In the genomic region with DNA sequence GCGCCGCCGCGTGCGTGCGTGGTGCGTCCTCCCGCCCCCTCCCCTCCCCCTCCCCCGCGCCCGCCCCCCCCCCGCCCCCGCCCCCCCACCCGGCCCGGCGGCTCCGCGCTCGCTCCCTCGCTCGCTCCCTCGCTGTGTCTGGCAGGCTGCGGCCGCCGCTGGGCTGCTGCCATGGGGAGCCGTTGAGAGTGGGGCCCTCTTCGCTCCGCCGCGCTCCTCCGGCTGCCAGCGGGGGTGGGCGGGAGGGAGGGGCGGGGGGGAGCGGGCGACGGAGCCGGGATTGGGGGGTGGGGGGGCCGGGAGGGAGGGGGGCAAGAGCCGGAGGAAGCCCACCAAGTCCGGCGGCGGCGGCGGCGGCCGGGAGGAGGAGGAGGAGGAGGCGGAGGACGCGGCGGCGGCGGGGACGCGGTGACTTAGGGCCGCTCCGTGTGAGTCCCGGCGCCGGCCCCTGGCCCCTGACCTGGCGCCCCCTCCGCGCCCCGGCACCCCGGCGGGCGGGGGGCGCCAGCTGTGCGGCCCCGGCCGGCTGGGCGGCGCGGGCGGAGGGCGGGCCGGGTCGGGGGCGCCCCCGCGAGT, we compare ENCODE assay signal across 8 cellular contexts. TPM values are rescaled to one million over a fixed set of nuclear protein-coding genes. Genes with fewer than 3 reads are reported as not detected.
DNase-seq lines count a peak whose midpoint lies in the region; ATAC-seq and TF ChIP-seq lines count a peak whose summit lies in the region.

No MANE protein-coding gene starts in this region.

- no peak for ATAC-seq in psoas muscle
- no peak for ATAC-seq in HG02588 (IDR thresholded peaks at IDR 0.05; ENCODE audit: unreplicated experiment)
- no peak for ATAC-seq in GM19351 (IDR thresholded peaks at IDR 0.05; ENCODE audit: unreplicated experiment)

- TF ChIP-seq CTCF in GM12875 (IDR thresholded peaks at IDR 0.05; ENCODE audit: borderline replicate concordance, insufficient read depth, low read depth, low read length): no peak
- no peak for TF ChIP-seq CTCF in psoas muscle (IDR thresholded peaks at IDR 0.05)

- H3K9me3 ChIP-seq in effector memory CD4-positive, alpha-beta T cell (ENCODE audit: control insufficient read depth, low read length): no peaks in the 10 kb centered on the region
- H3K9me3 ChIP-seq in psoas muscle: no peaks in the 10 kb centered on the region

- H3K4me3 ChIP-seq in GM12875 (ENCODE audit: low read depth, low read length) (peak overlapping the region; percentile 64), psoas muscle (peak overlapping the region; percentile 81)
- H3K4me3 ChIP-seq in effector memory CD4-positive, alpha-beta T cell (ENCODE audit: insufficient read depth, low read depth, low read length, poor library complexity, severe bottlenecking): peak overlapping the region; percentile 27

- 0% methylated on average over 6 to 64 of the region's 81 CpGs; no CpG with 5 or more reads in 1 of the 3 donors for WGBS in psoas muscle, 3 donors

- H3K36me3 ChIP-seq in effector memory CD4-positive, alpha-beta T cell (ENCODE audit: control insufficient read depth, insufficient read depth, low read length): no peaks in the 10 kb centered on the region
- H3K36me3 ChIP-seq in psoas muscle (ENCODE audit: insufficient read depth in 1 of 2, low read depth in 1 of 2): no peaks in the 10 kb centered on the region

- H3K27me3 ChIP-seq in effector memory CD4-positive, alpha-beta T cell (replicated peaks; ENCODE audit: control insufficient read depth, insufficient read depth, low read length, poor library complexity, severe bottlenecking): no peaks in the 10 kb centered on the region
- H3K27me3 ChIP-seq in psoas muscle (ENCODE audit: insufficient read depth in 3 of 3, low read length in 2 of 3): no peaks in the 10 kb centered on the region

- DNase-seq in NCI-H1092 (lab: John Stamatoyannopoulos, UW): peak; percentile 45
- DNase-seq in effector memory CD4-positive, alpha-beta T cell: no peak
- DNase-seq in psoas muscle: peak in 1 of 2 donors; percentile 65
- DNase-seq in central memory CD4-positive, alpha-beta T cell: no peak
- no peak for DNase-seq in NCI-H524 treated with DMSO at 0.1 percent for 48 hours (lab: John Stamatoyannopoulos, UW)

- H3K27ac ChIP-seq in effector memory CD4-positive, alpha-beta T cell (ENCODE audit: insufficient read depth, low read length, poor library complexity, severe bottlenecking): peak overlapping the region; percentile 89
- H3K27ac ChIP-seq in psoas muscle: peak overlapping the region; percentile 89

- H3K4me1 ChIP-seq in effector memory CD4-positive, alpha-beta T cell (ENCODE audit: control insufficient read depth, insufficient read depth, low read length, poor library complexity, severe bottlenecking): peaks cover 30% of the 10 kb centered on the region
- peaks cover 34% of the 10 kb centered on the region for H3K4me1 ChIP-seq in psoas muscle

- intact Hi-C loops in psoas muscle (cut with DNase I): loop anchor here (2.0 to 10.0 kb wide), 4 partner anchors 184 to 226 kb away; no protein-coding TSS in a partner anchor

RNA-seq across cellular contexts. Expression of a gene that starts 2.4 kb away (rescaled TPM):
- 10 to 100 TPM; 49.3 to 85.0 (median 58.3) TPM for total RNA-seq in psoas muscle
- 10 to 100 TPM; 18.8 to 70.8 (median 27.3) TPM for polyA plus RNA-seq in psoas muscle

Comparison
In these comparisons a context has a peak if more than half of its experiments do, and no peak if none do; other contexts are left out.
1. H3K4me3 ChIP-seq: peak in every context shown above with its lines; median percentile 81 in psoas muscle; 64 in GM12875; 27 in effector memory CD4-positive, alpha-beta T cell.